8 cellular contexts compared by ENCODE assay signal in genomic region chrX:41382699-41383645, GRCh38. TPM values are rescaled to one million over a fixed set of nuclear protein-coding genes. Genes with fewer than 3 reads are reported as not detected.
A peak's percentile ranks its signal among the peaks of the same experiment; 100 is the strongest.
DNase-seq lines count a peak whose midpoint lies in the region; ATAC-seq lines count a peak whose summit lies in the region.

No MANE protein-coding gene starts in this region.

- H3K27ac Mint-ChIP-seq in activated CD4-positive, alpha-beta T cell treated with anti-CD3 and anti-CD28 coated beads for 36 hours = peak overlapping the region; percentile 95
- H3K27ac Mint-ChIP-seq in T-helper 1 cell treated with Interleukin-12 subunit alpha and Interleukin-12 subunit beta and Interleukin-4 antibody, amounts not matched to agents 30 μg/mL and 1 μg/mL, for 36 hours = peak overlapping the region; percentile 92

- H3K4me3 Mint-ChIP-seq in activated CD4-positive, alpha-beta T cell treated with anti-CD3 and anti-CD28 coated beads for 36 hours = peak overlapping the region; percentile 59
- H3K4me3 Mint-ChIP-seq in T-helper 1 cell treated with Interleukin-12 subunit alpha and Interleukin-12 subunit beta and Interleukin-4 antibody, amounts not matched to agents 30 μg/mL and 1 μg/mL, for 36 hours = peak overlapping the region; percentile 58

- no peaks in the 10 kb centered on the region for H3K27me3 Mint-ChIP-seq in activated CD4-positive, alpha-beta T cell treated with anti-CD3 and anti-CD28 coated beads for 36 hours
- H3K27me3 Mint-ChIP-seq in T-helper 1 cell treated with Interleukin-12 subunit alpha and Interleukin-12 subunit beta and Interleukin-4 antibody, amounts not matched to agents 30 μg/mL and 1 μg/mL, for 36 hours (ENCODE audit: low read depth) = no peaks in the 10 kb centered on the region

- H3K36me3 Mint-ChIP-seq in activated CD4-positive, alpha-beta T cell treated with anti-CD3 and anti-CD28 coated beads for 36 hours (ENCODE audit: low read depth) = no peaks in the 10 kb centered on the region
- no peaks in the 10 kb centered on the region for H3K36me3 Mint-ChIP-seq in T-helper 1 cell treated with Interleukin-12 subunit alpha and Interleukin-12 subunit beta and Interleukin-4 antibody, amounts not matched to agents 30 μg/mL and 1 μg/mL, for 36 hours (ENCODE audit: low read depth)

- H3K4me1 Mint-ChIP-seq in activated CD4-positive, alpha-beta T cell treated with anti-CD3 and anti-CD28 coated beads for 36 hours = peaks cover 34% of the 10 kb centered on the region
- peaks cover 13% of the 10 kb centered on the region for H3K4me1 Mint-ChIP-seq in T-helper 1 cell treated with Interleukin-12 subunit alpha and Interleukin-12 subunit beta and Interleukin-4 antibody, amounts not matched to agents 30 μg/mL and 1 μg/mL, for 36 hours (ENCODE audit: low read depth)

- no peak overlapping the region for H3K27ac ChIP-seq in substantia nigra (ENCODE audit: low read depth, low read length, poor library complexity, severe bottlenecking)

- intact Hi-C loops in activated CD4-positive, alpha-beta T cell treated with anti-CD3 and anti-CD28 coated beads for 36 hours (cut with DNase I, micrococcal nuclease) = loop anchor here (2.0 kb wide), 2 partner anchors 50 to 60 kb away; no protein-coding TSS in a partner anchor

- CTCF ChIA-PET in activated CD4-positive, alpha-beta T cell treated with anti-CD3 and anti-CD28 coated beads for 36 hours (lab: Charles Lee) = interaction anchor here (0.6 kb wide), 2 partner anchors 77 to 1191 kb away, joined by 3 read pairs; no protein-coding TSS in a partner anchor

- peak; percentile 40 for DNase-seq in activated CD4-positive, alpha-beta T cell treated with anti-CD3 and anti-CD28 coated beads for 36 hours
- no peak for DNase-seq in activated CD4-positive, alpha-beta T cell treated with anti-CD3 and anti-CD28 coated beads, Interleukin-2, amount 50 U/mL, for 4 hours
- DNase-seq in fibroblast of gingiva (ENCODE audit: low read depth) = peak; percentile 70
- DNase-seq in stimulated activated naive CD4-positive, alpha-beta T cell treated with Interleukin-2 at 50 U/mL for 16 hours (lab: John Stamatoyannopoulos, UW) = peak; percentile 1
- DNase-seq in GF-D8 (lab: John Stamatoyannopoulos, UW) = no peak
- no peak for DNase-seq in epidermal melanocyte (ENCODE audit: insufficient read length, low spot score)
- DNase-seq in substantia nigra (lab: John Stamatoyannopoulos, UW) = no peak

- peak; percentile 68 for ATAC-seq in activated CD4-positive, alpha-beta T cell treated with anti-CD3 and anti-CD28 coated beads for 36 hours

- POLR2A ChIA-PET in activated CD4-positive, alpha-beta T cell treated with anti-CD3 and anti-CD28 coated beads for 36 hours (lab: Charles Lee) = interaction anchor here (0.5 to 1.3 kb wide), 6 partner anchors 32 to 297 kb away, joined by 3 to 9 read pairs (median 5); no protein-coding TSS in a partner anchor

- H3K9me3 Mint-ChIP-seq in activated CD4-positive, alpha-beta T cell treated with anti-CD3 and anti-CD28 coated beads for 36 hours (ENCODE audit: low read depth) = no peaks in the 10 kb centered on the region
- no peaks in the 10 kb centered on the region for H3K9me3 Mint-ChIP-seq in T-helper 1 cell treated with Interleukin-12 subunit alpha and Interleukin-12 subunit beta and Interleukin-4 antibody, amounts not matched to agents 30 μg/mL and 1 μg/mL, for 36 hours

RNA-seq across cellular contexts. Expression of gene DDX3X, which starts 49.0 kb away (rescaled TPM):
- 100 to 1,000 TPM; 118 to 207 TPM for total RNA-seq in activated CD4-positive, alpha-beta T cell treated with anti-CD3 and anti-CD28 coated beads for 36 hours

Comparison
In these comparisons a context has a peak if more than half of its experiments do, and no peak if none do; other contexts are left out.
1. DNase-seq: peak in activated CD4-positive, alpha-beta T cell treated with anti-CD3 and anti-CD28 coated beads for 36 hours (single experiment), fibroblast of gingiva (single experiment) and stimulated activated naive CD4-positive, alpha-beta T cell treated with Interleukin-2 at 50 U/mL for 16 hours (single experiment); none in activated CD4-positive, alpha-beta T cell treated with anti-CD3 and anti-CD28 coated beads, Interleukin-2, amount 50 U/mL, for 4 hours (0 of 2), GF-D8 (single experiment), epidermal melanocyte (single experiment) and substantia nigra (0 of 49).